ENCODE assay signal across 8 cellular contexts in the genomic region with DNA sequence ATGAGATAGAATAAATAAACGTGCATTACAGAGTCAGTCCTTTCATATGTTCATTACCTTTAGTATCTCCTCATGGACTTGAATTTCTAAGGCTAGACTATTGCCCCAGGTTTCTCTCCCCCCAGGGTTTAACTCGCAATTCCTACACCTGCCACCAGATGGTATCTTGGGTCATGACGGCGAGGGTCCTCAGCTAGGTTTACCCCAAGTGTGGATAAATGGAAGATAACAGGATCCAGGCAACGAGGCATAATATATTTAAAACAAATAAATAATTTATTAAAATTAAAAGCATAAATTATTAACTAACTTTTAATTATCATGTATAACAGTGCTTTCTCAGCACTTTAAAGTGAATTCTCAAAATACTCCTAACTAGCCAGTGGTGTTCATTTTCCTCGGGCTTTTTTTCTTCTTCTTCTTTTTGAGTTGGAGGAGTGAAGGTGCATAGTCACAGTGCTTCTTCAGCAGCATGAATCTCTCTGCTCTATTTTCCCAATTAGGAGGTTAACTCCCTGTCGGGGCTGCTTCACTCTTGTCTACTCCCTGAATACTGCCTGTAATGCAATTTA.
A peak's percentile ranks its signal among the peaks of the same experiment; 100 is the strongest.
DNase-seq lines count a peak whose midpoint lies in the region; ATAC-seq, FAIRE-seq and TF ChIP-seq lines count a peak whose summit lies in the region.

No MANE protein-coding gene starts in this region.

- H3K4me2 ChIP-seq in astrocyte (ENCODE audit: low read length): no peak overlapping the region

- WGBS in upper lobe of left lung, 2 donors: 28 to 32% methylated on average over 7 of the region's 7 CpGs

- H3K4me1 ChIP-seq in astrocyte (ENCODE audit: insufficient read depth, low read length) (no peaks in the 10 kb centered on the region), lower lobe of right lung (no peaks in the 10 kb centered on the region), upper lobe of left lung (no peaks in the 10 kb centered on the region)

- no peak overlapping the region for H2AFZ ChIP-seq in astrocyte (ENCODE audit: low read depth, low read length)

- H3K27ac ChIP-seq in astrocyte (ENCODE audit: low read depth, low read length): no peak overlapping the region
- no peak overlapping the region for H3K27ac ChIP-seq in lower lobe of right lung
- H3K27ac ChIP-seq in upper lobe of left lung: no peak overlapping the region

- H3K27ac Mint-ChIP-seq in astrocyte (ENCODE audit: unreplicated experiment): no peak overlapping the region

- FAIRE-seq in HTR-8/SVneo (lab: Jason Lieb, UNC) (no peak), astrocyte (lab: Jason Lieb, UNC) (no peak)

- peak; percentile 73 for TF ChIP-seq CTCF in astrocyte (IDR thresholded peaks at IDR 0.05; ENCODE audit: insufficient read depth, low read depth, low read length)
- TF ChIP-seq CTCF in lower lobe of right lung (IDR thresholded peaks at IDR 0.05): peak; percentile 60
- peak in 4 of 6 experiments; percentile 30 to 56 (median 39) for TF ChIP-seq CTCF in upper lobe of left lung (IDR thresholded peaks at IDR 0.05)

- peak; percentile 92 for ATAC-seq in GM19455 (IDR thresholded peaks at IDR 0.05; ENCODE audit: unreplicated experiment)
- ATAC-seq in lower lobe of right lung: peak in 1 of 2 donors; percentile 43
- peak in 1 of 2 donors; percentile 74 for ATAC-seq in upper lobe of left lung (ENCODE audit: low FRiP score in 2 of 2)

- H3K36me3 ChIP-seq in astrocyte (ENCODE audit: insufficient read depth, low read length): no peaks in the 10 kb centered on the region
- no peaks in the 10 kb centered on the region for H3K36me3 ChIP-seq in lower lobe of right lung
- no peaks in the 10 kb centered on the region for H3K36me3 ChIP-seq in upper lobe of left lung

- H3K27me3 Mint-ChIP-seq in astrocyte (ENCODE audit: low read depth, unreplicated experiment): no peaks in the 10 kb centered on the region

- no peak for TF ChIP-seq EP300 in upper lobe of left lung (IDR thresholded peaks at IDR 0.05)

- intact Hi-C loops in lower lobe of right lung (cut with DNase I): no loop called here

- H3K9me3 ChIP-seq in astrocyte (ENCODE audit: insufficient read depth, low read depth, low read length): no peaks in the 10 kb centered on the region
- no peaks in the 10 kb centered on the region for H3K9me3 ChIP-seq in lower lobe of right lung
- no peaks in the 10 kb centered on the region for H3K9me3 ChIP-seq in upper lobe of left lung

- H3K27me3 ChIP-seq in astrocyte (ENCODE audit: insufficient read depth, low read length) (no peaks in the 10 kb centered on the region), lower lobe of right lung (ENCODE audit: low read depth) (no peaks in the 10 kb centered on the region), upper lobe of left lung (no peaks in the 10 kb centered on the region)

- H3K4me3 ChIP-seq in astrocyte (ENCODE audit: insufficient read depth, low read depth, low read length) (no peak overlapping the region), lower lobe of right lung (no peak overlapping the region), upper lobe of left lung (no peak overlapping the region)

- no peaks in the 10 kb centered on the region for H3K79me2 ChIP-seq in astrocyte (ENCODE audit: insufficient read depth, low read length)

- no peaks in the 10 kb centered on the region for H4K20me1 ChIP-seq in astrocyte (ENCODE audit: insufficient read depth, low read length)

- H3K4me3 Mint-ChIP-seq in astrocyte (ENCODE audit: unreplicated experiment): no peak overlapping the region

- TF ChIP-seq POLR2A in upper lobe of left lung (IDR thresholded peaks at IDR 0.05): no peak

- H3K4me1 Mint-ChIP-seq in astrocyte (ENCODE audit: low read depth, unreplicated experiment): peaks cover 7% of the 10 kb centered on the region

- H3K9me3 Mint-ChIP-seq in astrocyte (ENCODE audit: unreplicated experiment): no peaks in the 10 kb centered on the region

- DNase-seq in Daoy (ENCODE audit: low read depth): peak; percentile 51
- peak; percentile 54 for DNase-seq in HTR-8/SVneo (ENCODE audit: insufficient read length, low spot score)
- DNase-seq in SK-MEL-5 (ENCODE audit: low read depth, low spot score): peak; percentile 69
- no peak for DNase-seq in astrocyte (ENCODE audit: low read depth)
- DNase-seq in lower lobe of right lung: no peak
- DNase-seq in upper lobe of left lung: no peak
- DNase-seq in pons (ENCODE audit: low spot score): no peak

- H3K9ac ChIP-seq in astrocyte (ENCODE audit: low read length): no peak overlapping the region

- no peaks in the 10 kb centered on the region for H3K36me3 Mint-ChIP-seq in astrocyte (ENCODE audit: low read depth, unreplicated experiment)

- in situ Hi-C loops in SK-MEL-5 (cut with HindIII; ENCODE audit: low pct_unique_long_range_greater_than_20kb, low sequenced_read_pairs): no loop called here

Comparison
In these comparisons a context has a peak if more than half of its experiments do, and no peak if none do; other contexts are left out.
1. DNase-seq: peak in Daoy (single experiment), HTR-8/SVneo (single experiment) and SK-MEL-5 (single experiment); none in astrocyte (single experiment), lower lobe of right lung (single experiment), upper lobe of left lung (0 of 2) and pons (single experiment).
2. Peak in every context shown above with its lines, with median percentiles within 50 percentile points of each other: CTCF ChIP-seq.